ENCODE assay signal across 31 cellular contexts in genomic region chr12:72925716-72926115, GRCh38.
"Had no signal": no experiment of that assay in that cellular context is flagged by ENCODE, and none has a peak within 500 bp of the region (broad histone marks: within the 10 kb centered on the region; RNA-seq: fewer than 3 reads in every experiment).

No MANE protein-coding gene starts in this region.

- H3K27me3 Mint-ChIP-seq: naive thymus-derived CD4-positive, alpha-beta T cell; stimulated activated memory B cell treated with anti-CD40 and anti-IgM and Interleukin-4, amounts not matched to agents 10 μg/mL and 1 μg/mL and 100 μg/mL, for 72 hours; stimulated activated naive CD8-positive, alpha-beta T cell treated with anti-CD3 and anti-CD28 coated beads, Interleukin-15, amount 100 ng/mL, for 72 hours; type B pancreatic cell had no signal

- H3K36me3 Mint-ChIP-seq: naive thymus-derived CD4-positive, alpha-beta T cell; natural killer cell; stimulated activated memory B cell treated with anti-CD40 and anti-IgM and Interleukin-4, amounts not matched to agents 10 μg/mL and 1 μg/mL and 100 μg/mL, for 72 hours; type B pancreatic cell had no signal

- H3K9me3 Mint-ChIP-seq: naive thymus-derived CD4-positive, alpha-beta T cell; nephron; neural crest cell; stimulated activated naive CD8-positive, alpha-beta T cell treated with anti-CD3 and anti-CD28 coated beads, Interleukin-15, amount 100 ng/mL, for 72 hours; type B pancreatic cell had no signal

- H3K4me3 ChIP-seq: pancreas, prostate gland, right lobe of liver, sigmoid colon, skin epidermis, smooth muscle cell, spleen, suprapubic skin, testis, tibial artery, transverse colon, upper lobe of right lung, uterus had no signal

- H3K27ac Mint-ChIP-seq: naive thymus-derived CD4-positive, alpha-beta T cell; natural killer cell; nephron; stimulated activated memory B cell treated with anti-CD40 and anti-IgM and Interleukin-4, amounts not matched to agents 10 μg/mL and 1 μg/mL and 100 μg/mL, for 72 hours; stimulated activated naive CD8-positive, alpha-beta T cell treated with anti-CD3 and anti-CD28 coated beads, Interleukin-15, amount 100 ng/mL, for 72 hours; type B pancreatic cell had no signal

- DNase-seq: naive thymus-derived CD4-positive, alpha-beta T cell; natural killer cell; nucleus accumbens; pancreas; retina; right cardiac atrium; right lobe of liver; sigmoid colon; spleen; stimulated activated CD4-positive, alpha-beta T cell treated with anti-CD3 and anti-CD28 coated beads, Interleukin-12 subunit alpha, Interleukin-12 subunit beta, amount 100 ng/mL, for 4 hours; stimulated activated CD4-positive, alpha-beta T cell treated with anti-CD3 and anti-CD28 coated beads, Interleukin-1b, Interleukin-23, amount 100 ng/mL, for 48 hours; stimulated activated CD4-positive, alpha-beta T cell treated with anti-CD3 and anti-CD28 coated beads, Interleukin-4, amount 100 ng/mL, for 1 hour; stimulated activated CD4-positive, alpha-beta T cell treated with anti-CD3 and anti-CD28 coated beads, Interleukin-4, amount 100 ng/mL, for 4 hours; stimulated activated CD8-positive, alpha-beta memory T cell treated with anti-CD3 and anti-CD28 coated beads, Interleukin-4, amount 100 ng/mL, for 48 hours; stimulated activated naive CD4-positive, alpha-beta T cell; stimulated activated naive CD8-positive, alpha-beta T cell treated with anti-CD3 and anti-CD28 coated beads, Interleukin-15, amount 100 ng/mL, for 72 hours; stimulated activated naive CD8-positive, alpha-beta T cell treated with anti-CD3 and anti-CD28 coated beads, Interleukin-15, Interleukin-2, amounts not matched to agents 100 U/mL and 50 U/mL, for 24 hours; substantia nigra; testis; tibial artery; transverse colon; upper lobe of right lung; uterus had no signal

- H3K4me3 Mint-ChIP-seq: naive thymus-derived CD4-positive, alpha-beta T cell; natural killer cell; nephron; neural crest cell; stimulated activated memory B cell treated with anti-CD40 and anti-IgM and Interleukin-4, amounts not matched to agents 10 μg/mL and 1 μg/mL and 100 μg/mL, for 72 hours; stimulated activated naive CD8-positive, alpha-beta T cell treated with anti-CD3 and anti-CD28 coated beads, Interleukin-15, amount 100 ng/mL, for 72 hours; type B pancreatic cell had no signal

- ATAC-seq: naive thymus-derived CD4-positive, alpha-beta T cell; natural killer cell; pancreas; right cardiac atrium; right lobe of liver; stimulated activated memory B cell treated with anti-CD40 and anti-IgM and Interleukin-4, amounts not matched to agents 10 μg/mL and 1 μg/mL and 100 μg/mL, for 72 hours; stimulated activated naive CD8-positive, alpha-beta T cell treated with anti-CD3 and anti-CD28 coated beads, Interleukin-15, amount 100 ng/mL, for 72 hours; stimulated activated naive CD8-positive, alpha-beta T cell treated with anti-CD3 and anti-CD28 coated beads, Interleukin-15, Interleukin-2, amounts not matched to agents 100 U/mL and 50 U/mL, for 24 hours; upper lobe of right lung had no signal

- H3K4me1 Mint-ChIP-seq: naive thymus-derived CD4-positive, alpha-beta T cell; natural killer cell; nephron; neural crest cell; stimulated activated memory B cell treated with anti-CD40 and anti-IgM and Interleukin-4, amounts not matched to agents 10 μg/mL and 1 μg/mL and 100 μg/mL, for 72 hours; stimulated activated naive CD8-positive, alpha-beta T cell treated with anti-CD3 and anti-CD28 coated beads, Interleukin-15, amount 100 ng/mL, for 72 hours had no signal
